ENCODE assay signal across 8 cellular contexts in genomic region chr22:19855504-19856409, GRCh38. TPM values are rescaled to one million over a fixed set of nuclear protein-coding genes. Genes with fewer than 3 reads are reported as not detected.
DNase-seq lines count a peak whose midpoint lies in the region; ATAC-seq and TF ChIP-seq lines count a peak whose summit lies in the region.

No MANE protein-coding gene starts in this region.

- peak overlapping the region; percentile 94 to 98 (median 98) for H3K4me3 Mint-ChIP-seq in nephron

- H3K4me1 ChIP-seq in NT2/D1 (ENCODE audit: insufficient read depth, insufficient read length): peaks cover 8% of the 10 kb centered on the region

- H3K36me3 ChIP-seq in NT2/D1 (ENCODE audit: insufficient read depth, insufficient read length, low read length): peaks cover 30% of the 10 kb centered on the region

- peak overlapping the region; percentile 72 for H3K27ac ChIP-seq in temporal lobe (ENCODE audit: low read depth, low read length)

- peaks cover 13% of the 10 kb centered on the region for H3K36me3 Mint-ChIP-seq in nephron (ENCODE audit: low read depth)

- H3K27me3 ChIP-seq in NT2/D1 (ENCODE audit: insufficient read depth, insufficient read length): no peaks in the 10 kb centered on the region

- H3K27me3 Mint-ChIP-seq in nephron (ENCODE audit: low read depth): no peaks in the 10 kb centered on the region

- H3K9me3 ChIP-seq in NT2/D1 (ENCODE audit: insufficient read depth, low read length): no peaks in the 10 kb centered on the region

- no peak for TF ChIP-seq CTCF in AG09309 (IDR thresholded peaks at IDR 0.05; ENCODE audit: control insufficient read depth, insufficient read depth, low read depth, low read length, missing control alignments)
- no peak for TF ChIP-seq CTCF in fibroblast of mammary gland (conservative IDR thresholded peaks at IDR 0.05; ENCODE audit: control insufficient read depth, insufficient read depth, low read depth, low read length)
- TF ChIP-seq CTCF in nephron (IDR thresholded peaks at IDR 0.05; ENCODE audit: unreplicated experiment in 3 of 3): no peak

- no peaks in the 10 kb centered on the region for H3K9me3 Mint-ChIP-seq in nephron

- DNase-seq in AG09309 (ENCODE audit: low read depth) (no peak), NT2/D1 (ENCODE audit: low read depth, low spot score) (no peak), fibroblast of mammary gland (ENCODE audit: low read depth) (peak; percentile 75)
- DNase-seq in activated T-cell treated with anti-CD3 and anti-CD28 coated beads, Interleukin-2, amount 50 U/mL, for 1 hour: peak; percentile 66

- peak overlapping the region; percentile 97 for H3K9ac ChIP-seq in NT2/D1 (ENCODE audit: insufficient read length, low read depth)

- peak overlapping the region; percentile 92 to 95 (median 93) for H3K27ac Mint-ChIP-seq in nephron

- H3K4me1 Mint-ChIP-seq in nephron: peaks cover 31% of the 10 kb centered on the region

- H3K4me3 ChIP-seq in AG09309 (ENCODE audit: control insufficient read depth, low read depth, low read length) (peak overlapping the region; percentile 60), NT2/D1 (ENCODE audit: insufficient read length, low read depth) (peak overlapping the region; percentile 96), fibroblast of mammary gland (ENCODE audit: control insufficient read depth, low read depth, low read length) (peak overlapping the region; percentile 76)

- ATAC-seq in GM18861 (IDR thresholded peaks at IDR 0.05; ENCODE audit: unreplicated experiment): peak; percentile 11
- peak; percentile 19 for ATAC-seq in HG03159 (IDR thresholded peaks at IDR 0.05; ENCODE audit: unreplicated experiment)

RNA-seq across cellular contexts. Expression of gene GNB1L, which starts 1.1 kb away (rescaled TPM):
- total RNA-seq in temporal lobe: 3.4 TPM

RNA-seq across cellular contexts. Expression of gene RTL10, which starts 1.1 kb away (rescaled TPM):
- total RNA-seq in temporal lobe: 8.1 TPM

Comparison
In these comparisons a context has a peak if more than half of its experiments do, and no peak if none do; other contexts are left out.
1. DNase-seq: peak in activated T-cell treated with anti-CD3 and anti-CD28 coated beads, Interleukin-2, amount 50 U/mL, for 1 hour (single experiment) and fibroblast of mammary gland (single experiment); none in AG09309 (single experiment) and NT2/D1 (single experiment).
2. Peak in every context shown above with its lines, with median percentiles within 50 percentile points of each other: H3K4me3 ChIP-seq.